ENCODE assay signal across 11 cellular contexts in the genomic region with DNA sequence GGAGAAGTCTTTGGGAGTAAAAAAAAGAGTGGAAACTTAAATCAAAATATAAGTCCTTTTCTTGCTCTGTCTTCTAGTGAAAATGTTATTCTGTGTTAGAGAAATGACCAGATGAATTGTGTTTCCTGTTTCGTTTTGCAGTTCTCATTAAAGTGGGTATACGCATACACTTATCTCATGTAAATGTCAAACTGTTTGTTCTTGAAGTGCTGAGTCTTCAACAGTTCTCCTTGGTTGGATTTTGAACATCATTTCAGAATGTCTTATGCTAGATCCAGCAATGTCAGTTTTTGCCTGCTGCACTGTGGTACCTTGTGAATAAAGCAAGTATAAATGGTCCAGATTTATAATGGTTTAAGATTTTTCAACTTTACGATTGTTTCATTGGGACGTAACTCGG.
A peak's percentile ranks its signal among the peaks of the same experiment; 100 is the strongest.
DNase-seq lines count a peak whose midpoint lies in the region; ATAC-seq, FAIRE-seq and TF ChIP-seq lines count a peak whose summit lies in the region.
"Had no signal": no experiment of that assay in that cellular context is flagged by ENCODE, and none has a peak within 500 bp of the region (broad histone marks: within the 10 kb centered on the region; RNA-seq: fewer than 3 reads in every experiment).

No MANE protein-coding gene starts in this region.

- peak overlapping the region; percentile 10 for H3K27ac ChIP-seq in endothelial cell of umbilical vein (ENCODE audit: insufficient read depth, low read depth, low read length)

- DNase-seq in GM12892 (ENCODE audit: insufficient read length): no peak
- DNase-seq in endothelial cell of umbilical vein (ENCODE audit: low read depth, low spot score): no peak
- no peak for DNase-seq in RKO (ENCODE audit: low spot score)
- DNase-seq in Right ventricle myocardium superior: no peak
- no peak for DNase-seq in NCI-H69 (lab: John Stamatoyannopoulos, UW)
- no peak for DNase-seq in lower leg skin (ENCODE audit: low spot score in 2 of 2)
- DNase-seq: activated CD4-positive, alpha-beta T cell treated with anti-CD3 and anti-CD28 coated beads, Interleukin-2, amount 10 ng/mL, durations not matched to agents 24 days and 14 days; NCI-H1694 treated with DMSO at 0.1 percent for 48 hours had no signal

- peak; percentile 48 for ATAC-seq in GM21360 (IDR thresholded peaks at IDR 0.05; ENCODE audit: unreplicated experiment)
- peak; percentile 44 for ATAC-seq in HG03378 (IDR thresholded peaks at IDR 0.05; ENCODE audit: unreplicated experiment)
- no peak for ATAC-seq in Right ventricle myocardium superior (ENCODE audit: poor library complexity)

- peaks cover 2 to 5% of the 10 kb centered on the region in 2 experiments for H3K36me3 ChIP-seq in endothelial cell of umbilical vein (ENCODE audit: control insufficient read depth in 2 of 2, extremely low read depth in 1 of 2, insufficient read depth in 2 of 2, low read length in 2 of 2)

- peaks cover 72% of the 10 kb centered on the region for H3K4me1 ChIP-seq in endothelial cell of umbilical vein (ENCODE audit: control insufficient read depth, extremely low read depth, insufficient read depth, low read length)

- no peaks in the 10 kb centered on the region for H3K9me1 ChIP-seq in endothelial cell of umbilical vein (replicated peaks; ENCODE audit: control insufficient read depth, extremely low read depth, insufficient read depth, low read length)

- CTCF ChIA-PET in endothelial cell of umbilical vein (lab: Charles Lee): no interaction called here

- 87 to 89% methylated on average over 5 of the region's 5 CpGs for WGBS in lower leg skin, 2 donors

- no peak overlapping the region for H3K4me2 ChIP-seq in endothelial cell of umbilical vein (ENCODE audit: insufficient read depth, low read length)

- POLR2A ChIA-PET in endothelial cell of umbilical vein (lab: Charles Lee): no interaction called here

- TF ChIP-seq POLR2A in GM12892 (IDR thresholded peaks at IDR 0.05; ENCODE audit: low read depth, low read length) (no peak), endothelial cell of umbilical vein (IDR thresholded peaks at IDR 0.05; ENCODE audit: low read depth, low read length) (no peak), lower leg skin (IDR thresholded peaks at IDR 0.05) (no peak)

- H2AFZ ChIP-seq in endothelial cell of umbilical vein (ENCODE audit: low read depth, low read length): no peak overlapping the region

- no peaks in the 10 kb centered on the region for H3K9me3 ChIP-seq in endothelial cell of umbilical vein (replicated peaks; ENCODE audit: control insufficient read depth, insufficient read depth, low read length)

- peak overlapping the region; percentile 18 for H3K9ac ChIP-seq in endothelial cell of umbilical vein (replicated peaks; ENCODE audit: extremely low read depth, insufficient read depth, low read length)

- intact Hi-C loops in endothelial cell of umbilical vein (cut with micrococcal nuclease): no loop called here
- intact Hi-C loops in Right ventricle myocardium superior (cut with DNase I): no loop called here
- intact Hi-C loops in lower leg skin (cut with DNase I; ENCODE audit: low total_unique reads): no loop called here

- dilution Hi-C loops in endothelial cell of umbilical vein (cut with MboI; ENCODE audit: extremely low pct_ligation_motif_present, low sequenced_read_pairs): no loop called here

- peaks cover 59% of the 10 kb centered on the region for H3K79me2 ChIP-seq in endothelial cell of umbilical vein (ENCODE audit: control insufficient read depth, insufficient read depth, low read length)

- H3K27me3 ChIP-seq in endothelial cell of umbilical vein (ENCODE audit: control insufficient read depth in 2 of 2, insufficient read depth in 2 of 2, low read length in 2 of 2): no peaks in the 10 kb centered on the region

- H3K4me3 ChIP-seq in endothelial cell of umbilical vein (replicated peaks in 1 of 3; ENCODE audit: insufficient read depth in 1 of 3, low read depth in 1 of 3, low read length in 3 of 3) (no peak overlapping the region), lower leg skin (ENCODE audit: low read depth, poor library complexity, severe bottlenecking) (no peak overlapping the region)

- FAIRE-seq in GM12892 (lab: Jason Lieb, UNC) (peak; percentile 60), endothelial cell of umbilical vein (lab: Jason Lieb, UNC) (no peak)
- FAIRE-seq: urothelium cell line had no signal

- no TSS peak for BruUV-seq in endothelial cell of umbilical vein (replicated peaks; lab: Mats Ljungman, UMichigan)

- no peak for TF ChIP-seq CTCF in endothelial cell of umbilical vein (IDR thresholded peaks at IDR 0.05; ENCODE audit: extremely low read depth in 1 of 2, insufficient read depth in 1 of 2, low read depth in 1 of 2, low read length in 2 of 2)
- no peak for TF ChIP-seq CTCF in lower leg skin (IDR thresholded peaks at IDR 0.05)

- no peaks in the 10 kb centered on the region for H4K20me1 ChIP-seq in endothelial cell of umbilical vein (replicated peaks; ENCODE audit: control insufficient read depth, extremely low read depth, insufficient read depth, low read length)

TF ChIP-seq in endothelial cell of umbilical vein, 7 proteins besides CTCF, POLR2A, EP300 and RAD21:
- TF ChIP-seq, protein P1, sequence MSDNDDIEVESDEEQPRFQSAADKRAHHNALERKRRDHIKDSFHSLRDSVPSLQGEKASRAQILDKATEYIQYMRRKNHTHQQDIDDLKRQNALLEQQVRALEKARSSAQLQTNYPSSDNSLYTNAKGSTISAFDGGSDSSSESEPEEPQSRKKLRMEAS (IDR thresholded peaks at IDR 0.05; ENCODE audit: insufficient read depth, insufficient read length): no peak
- no peak for TF ChIP-seq JUN (IDR thresholded peaks at IDR 0.05; ENCODE audit: borderline replicate concordance, insufficient read depth, insufficient read length, low read depth)
- TF ChIP-seq GATA2 (IDR thresholded peaks at IDR 0.05; ENCODE audit: insufficient read depth, insufficient read length, low read depth, low read length): no peak
- no peak for TF ChIP-seq FOS (IDR thresholded peaks at IDR 0.05; ENCODE audit: borderline replicate concordance, insufficient read depth, low read length)
- TF ChIP-seq MYC (IDR thresholded peaks at IDR 0.05; ENCODE audit: low read depth, low read length): no peak
